ENCODE assay signal across 8 cellular contexts in the genomic region with DNA sequence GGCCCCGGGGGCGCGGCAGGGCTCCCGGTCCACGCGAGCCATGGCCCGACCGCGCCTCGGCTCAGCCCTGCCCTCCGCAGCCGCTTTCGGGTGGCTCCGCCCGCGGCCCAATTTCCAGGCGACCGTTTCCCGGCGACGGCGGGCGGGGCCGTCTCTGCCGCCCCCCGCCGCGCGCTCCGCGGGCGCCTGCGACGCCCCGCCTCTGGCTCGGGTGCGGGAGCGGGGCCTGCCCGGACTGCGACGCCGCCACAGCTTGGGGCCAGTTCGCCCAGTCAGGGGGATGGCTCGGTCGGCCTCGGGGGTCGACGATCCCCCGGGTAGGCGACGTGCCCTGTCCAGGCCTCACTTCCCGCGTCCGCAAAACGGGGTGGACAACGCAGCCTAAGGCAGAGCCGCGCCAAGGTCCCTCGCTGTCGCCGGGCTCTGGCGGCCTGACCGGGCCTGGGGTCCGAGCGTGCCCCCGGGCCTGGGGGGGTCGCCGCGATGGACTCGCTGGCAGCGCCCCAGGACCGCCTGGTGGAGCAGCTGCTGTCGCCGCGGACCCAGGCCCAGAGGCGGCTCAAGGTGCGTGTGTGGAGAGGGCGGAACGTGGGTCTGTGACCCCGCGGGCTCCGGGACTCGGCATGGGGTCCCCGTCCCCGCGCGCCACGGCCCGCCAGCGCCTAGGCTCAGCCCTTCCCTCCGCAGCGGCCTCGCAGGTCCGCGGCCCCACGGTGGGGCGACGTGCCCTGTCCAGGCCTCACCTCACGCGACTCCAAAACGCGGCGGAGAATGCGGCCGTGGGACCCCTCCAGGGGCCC. TPM values are rescaled to one million over a fixed set of nuclear protein-coding genes. Genes with fewer than 3 reads are reported as not detected.
DNase-seq lines count a peak whose midpoint lies in the region; ATAC-seq and TF ChIP-seq lines count a peak whose summit lies in the region.

No MANE protein-coding gene starts in this region.

- H3K27me3 ChIP-seq in brain microvascular endothelial cell (replicated peaks) (no peaks in the 10 kb centered on the region), lower lobe of right lung (ENCODE audit: low read depth) (peaks cover 82% of the 10 kb centered on the region), vagina (no peaks in the 10 kb centered on the region)

- ATAC-seq in lower lobe of right lung: peak; percentile 1 to 30

- H3K27ac ChIP-seq in brain microvascular endothelial cell (no peak overlapping the region), lower lobe of right lung (peak overlapping the region; percentile 24), vagina (peak overlapping the region; percentile 85)

- H3K4me1 ChIP-seq in lower lobe of right lung: peaks cover 31% of the 10 kb centered on the region
- peaks cover 63% of the 10 kb centered on the region for H3K4me1 ChIP-seq in vagina

- intact Hi-C loops in lower lobe of right lung (cut with DNase I): no loop called here
- intact Hi-C loops in vagina (cut with DNase I): loop anchor here (5.0 kb wide), 1 partner anchor 36 kb away; no protein-coding TSS in a partner anchor

- CTCF ChIA-PET in AG04449 (lab: Yijun Ruan, JAX) (interaction anchor here (1.3 to 3.4 kb wide), 5 partner anchors 10 to 192 kb away, joined by 4 to 32 read pairs (median 4); no protein-coding TSS in a partner anchor), HEK293T (lab: Yijun Ruan, JAX) (interaction anchor here (0.6 to 1.0 kb wide), 2 partner anchors 192 to 194 kb away, joined by 3 read pairs; a partner anchor contains a TSS)

- H3K9me3 ChIP-seq in lower lobe of right lung: no peaks in the 10 kb centered on the region
- no peaks in the 10 kb centered on the region for H3K9me3 ChIP-seq in vagina

- no peak for TF ChIP-seq POLR2A in vagina (IDR thresholded peaks at IDR 0.05)

- H3K36me3 ChIP-seq in brain microvascular endothelial cell (replicated peaks): peaks cover 18% of the 10 kb centered on the region
- no peaks in the 10 kb centered on the region for H3K36me3 ChIP-seq in lower lobe of right lung
- peaks cover 0 to 32% of the 10 kb centered on the region in 2 donors for H3K36me3 ChIP-seq in vagina

- TF ChIP-seq CTCF in AG04449 (IDR thresholded peaks at IDR 0.05; ENCODE audit: insufficient read depth, low read length, missing control alignments) (no peak), brain microvascular endothelial cell (IDR thresholded peaks at IDR 0.05; ENCODE audit: low read depth, low read length, missing control alignments) (no peak), lower lobe of right lung (IDR thresholded peaks at IDR 0.05) (peak; percentile 38), vagina (IDR thresholded peaks at IDR 0.05) (peak in 1 of 3 experiments; percentile 4)

- in situ Hi-C loops in brain microvascular endothelial cell (cut with HindIII; ENCODE audit: low pct_ligation_motif_present, low sequenced_read_pairs): no loop called here

- DNase-seq in AG04449 (ENCODE audit: low read depth, low spot score) (no peak), HEK293T (ENCODE audit: extremely low spot score) (no peak), brain microvascular endothelial cell (no peak), lower lobe of right lung (no peak), vagina (ENCODE audit: extremely low spot score in 2 of 2) (no peak), foreskin melanocyte (no peak)
- no peak for DNase-seq in stimulated activated CD4-positive, alpha-beta T cell treated with anti-CD3 and anti-CD28 coated beads, Interleukin-12 subunit alpha, Interleukin-12 subunit beta, amount 100 ng/mL, for 4 hours
- no peak for DNase-seq in activated T-cell treated with anti-CD3 and anti-CD28 coated beads, Interleukin-2, amount 50 U/mL, for 48 hours

- POLR2A ChIA-PET in AG04449 (lab: Yijun Ruan, JAX): no interaction called here
- POLR2A ChIA-PET in HEK293T (lab: Yijun Ruan, JAX): no interaction called here

- peak overlapping the region; percentile 73 for H3K4me3 ChIP-seq in AG04449 (ENCODE audit: low read depth, low read length)
- H3K4me3 ChIP-seq in brain microvascular endothelial cell (ENCODE audit: low read depth, low read length): peak overlapping the region; percentile 55
- peak overlapping the region; percentile 61 for H3K4me3 ChIP-seq in lower lobe of right lung
- H3K4me3 ChIP-seq in vagina: peak overlapping the region; percentile 56 to 71

TF ChIP-seq in HEK293T, 16 proteins besides CTCF, POLR2A, EP300 and RAD21:
- TF ChIP-seq LEF1 (IDR thresholded peaks at IDR 0.05; ENCODE audit: borderline replicate concordance) (0 out of 2 replicates have a peak, but pooled peaks have one; percentile 62), NFRKB (IDR thresholded peaks at IDR 0.05) (no peak)
TF ChIP-seq in HEK293T: peak in this region for 1.

RNA-seq across cellular contexts. Expression of a gene that starts 4.2 kb away (rescaled TPM):
- 9.3 TPM for total RNA-seq in lower lobe of right lung
- total RNA-seq in vagina: 67.3 TPM

RNA-seq across cellular contexts. Expression of a gene that starts 4.9 kb away (rescaled TPM):
- 2.8 TPM for total RNA-seq in lower lobe of right lung
- 14.5 TPM for total RNA-seq in vagina

RNA-seq across cellular contexts. Expression of a gene that starts 42.1 kb away (rescaled TPM):
- total RNA-seq in lower lobe of right lung (13.5 TPM), vagina (7.1 TPM)
